ENCODE assay signal across 8 cellular contexts in the genomic region with DNA sequence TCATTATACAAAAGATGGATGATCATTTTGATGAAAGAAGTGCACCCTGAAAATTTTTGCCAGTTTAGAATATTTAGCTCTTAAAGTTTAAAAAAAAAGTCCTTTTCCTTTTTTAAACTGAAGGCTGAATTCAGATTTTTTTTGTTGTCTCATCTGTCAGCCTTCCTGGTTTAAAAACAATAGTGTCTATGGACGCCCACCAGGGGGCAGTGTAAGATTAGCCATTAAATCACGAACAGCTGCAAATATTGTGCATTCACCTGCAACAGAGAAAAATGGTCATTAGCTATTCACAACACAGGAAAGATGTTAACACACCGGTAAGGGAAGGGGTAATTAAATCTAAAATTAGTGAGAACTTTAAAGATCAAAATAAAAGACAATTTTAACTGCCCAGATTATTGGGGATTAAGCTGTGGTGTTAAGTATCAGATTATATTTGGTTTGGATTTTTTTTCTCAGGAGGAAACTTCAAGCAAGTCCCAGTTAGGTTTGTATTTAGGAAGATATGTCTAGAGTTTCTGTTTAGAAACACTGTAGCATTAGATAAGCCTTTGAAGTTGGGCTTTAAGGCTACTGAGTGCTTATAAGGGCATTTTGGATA. TPM values are rescaled to one million over a fixed set of nuclear protein-coding genes. Genes with fewer than 3 reads are reported as not detected.
DNase-seq lines count a peak whose midpoint lies in the region; ATAC-seq and TF ChIP-seq lines count a peak whose summit lies in the region.

No MANE protein-coding gene starts in this region.

- H3K27ac ChIP-seq in coronary artery: no peak overlapping the region

- TF ChIP-seq CTCF in coronary artery (IDR thresholded peaks at IDR 0.05): peak; percentile 61

- DNase-seq in Right ventricle myocardium superior: peak; percentile 42
- DNase-seq in Right ventricle myocardium inferior (ENCODE audit: missing footprints): no peak
- DNase-seq in NCI-H460 (ENCODE audit: extremely low read depth, low read depth): peak; percentile 59
- DNase-seq in activated CD4-positive, alpha-beta T cell treated with anti-CD3 and anti-CD28 coated beads for 48 hours: peak; percentile 73
- no peak for DNase-seq in coronary artery (ENCODE audit: low spot score)
- DNase-seq in lung microvascular endothelial cell (ENCODE audit: low read depth in 2 of 2): peak; percentile 68 to 85
- peak; percentile 49 to 50 for DNase-seq in stimulated activated CD8-positive, alpha-beta memory T cell treated with anti-CD3 and anti-CD28 coated beads, Interleukin-2, amount 100 ng/mL, for 1 hour (ENCODE audit: low read depth in 2 of 2)

- intact Hi-C loops in Right ventricle myocardium superior (cut with DNase I): loop anchor here (5.0 kb wide), 1 partner anchor 141 kb away; no protein-coding TSS in a partner anchor
- intact Hi-C loops in Right ventricle myocardium inferior (cut with DNase I): loop anchor here (10.0 kb wide), 2 partner anchors 83 to 603 kb away; partner anchors contain the start of gene MED14

- no peak overlapping the region for H3K4me3 ChIP-seq in coronary artery

- ATAC-seq in Right ventricle myocardium superior (ENCODE audit: poor library complexity) (no peak), Right ventricle myocardium inferior (no peak), HG02571 (IDR thresholded peaks at IDR 0.05; ENCODE audit: unreplicated experiment) (no peak)

RNA-seq across cellular contexts. Expression of gene CXorf38, which starts 4.4 kb away (rescaled TPM):
- 4.8 TPM for total RNA-seq in Right ventricle myocardium superior
- 5.2 TPM for total RNA-seq in Right ventricle myocardium inferior
- total RNA-seq in NCI-H460 (2014; rRNA removed; shearing (Covaris generic)): 20.0 and 23.3 TPM in 2 replicates
- polyA plus RNA-seq in NCI-H460 (2014; cell fraction: nucleus; rRNA removed): 16.8 and 20.1 TPM in 2 replicates
- 8.1 and 11.1 TPM in 2 replicates for total RNA-seq in lung microvascular endothelial cell

RNA-seq across cellular contexts. Expression of gene MPC1L, which starts 28.5 kb away (rescaled TPM):
- total RNA-seq in Right ventricle myocardium superior: not detected
- not detected for total RNA-seq in Right ventricle myocardium inferior
- not detected in 2 replicates for total RNA-seq in NCI-H460 (2014; rRNA removed; shearing (Covaris generic))
- not detected in 2 replicates for polyA plus RNA-seq in NCI-H460 (2014; cell fraction: nucleus; rRNA removed)
- not detected in 2 replicates for total RNA-seq in lung microvascular endothelial cell

Comparison
In these comparisons a context has a peak if more than half of its experiments do, and no peak if none do; other contexts are left out.
1. DNase-seq: peak in Right ventricle myocardium superior (single experiment), NCI-H460 (single experiment), activated CD4-positive, alpha-beta T cell treated with anti-CD3 and anti-CD28 coated beads for 48 hours (single experiment), lung microvascular endothelial cell (2 of 2) and stimulated activated CD8-positive, alpha-beta memory T cell treated with anti-CD3 and anti-CD28 coated beads, Interleukin-2, amount 100 ng/mL, for 1 hour (2 of 2); none in Right ventricle myocardium inferior (single experiment) and coronary artery (single experiment).